ENCODE assay signal across 8 cellular contexts in genomic region chr3:101677436-101678286, GRCh38. TPM values are rescaled to one million over a fixed set of nuclear protein-coding genes. Genes with fewer than 3 reads are reported as not detected.
A peak's percentile ranks its signal among the peaks of the same experiment; 100 is the strongest.
DNase-seq lines count a peak whose midpoint lies in the region; ATAC-seq, FAIRE-seq and TF ChIP-seq lines count a peak whose summit lies in the region.

No MANE protein-coding gene starts in this region.

- H3K27me3 ChIP-seq in astrocyte (ENCODE audit: insufficient read depth, low read length) (no peaks in the 10 kb centered on the region), thyroid gland (no peaks in the 10 kb centered on the region)

- H3K4me2 ChIP-seq in astrocyte (ENCODE audit: low read length): peak overlapping the region; percentile 74

- no peaks in the 10 kb centered on the region for H3K27me3 Mint-ChIP-seq in astrocyte (ENCODE audit: low read depth, unreplicated experiment)

- peaks cover 53% of the 10 kb centered on the region for H3K79me2 ChIP-seq in astrocyte (ENCODE audit: insufficient read depth, low read length)

- TF ChIP-seq POLR2A in thyroid gland (IDR thresholded peaks at IDR 0.05): no peak

- no peak for FAIRE-seq in astrocyte (lab: Jason Lieb, UNC)

- DNase-seq in activated CD8-positive, alpha-beta memory T cell treated with anti-CD3 and anti-CD28 coated beads for 24 hours: peak; percentile 69
- DNase-seq in activated CD8-positive, alpha-beta memory T cell treated with anti-CD3 and anti-CD28 coated beads, Interleukin-2, amount 50 U/mL, for 48 hours: no peak
- DNase-seq in astrocyte (ENCODE audit: low read depth): no peak
- peak; percentile 11 for DNase-seq in left kidney (ENCODE audit: low read depth, low spot score)
- no peak for DNase-seq in thyroid gland
- DNase-seq in C1 segment of cervical spinal cord (lab: John Stamatoyannopoulos, UW): no peak
- no peak for DNase-seq in EL

- TF ChIP-seq CTCF in astrocyte (IDR thresholded peaks at IDR 0.05; ENCODE audit: insufficient read depth, low read depth, low read length): no peak
- no peak for TF ChIP-seq CTCF in thyroid gland (IDR thresholded peaks at IDR 0.05)

- WGBS in thyroid gland, 2 donors: 44 to 52% methylated on average over 26 to 29 of the region's 29 CpGs

- no peak overlapping the region for H2AFZ ChIP-seq in astrocyte (ENCODE audit: low read depth, low read length)

- H4K20me1 ChIP-seq in astrocyte (ENCODE audit: insufficient read depth, low read length): peaks cover 61% of the 10 kb centered on the region

- H3K36me3 Mint-ChIP-seq in astrocyte (ENCODE audit: low read depth, unreplicated experiment): peaks cover 10% of the 10 kb centered on the region

- peak overlapping the region; percentile 75 for H3K27ac Mint-ChIP-seq in astrocyte (ENCODE audit: unreplicated experiment)

- H3K4me1 ChIP-seq in astrocyte (ENCODE audit: insufficient read depth, low read length) (peaks cover 10% of the 10 kb centered on the region), thyroid gland (peaks cover 10 to 18% of the 10 kb centered on the region in 2 donors)

- intact Hi-C loops in thyroid gland (cut with DNase I): loop anchor here (5.0 kb wide), 1 partner anchor 105 kb away; the partner anchor contains the start of gene PCNP

- H3K4me3 ChIP-seq in astrocyte (ENCODE audit: insufficient read depth, low read depth, low read length) (peak overlapping the region; percentile 89), thyroid gland (replicated peaks in 1 of 3) (peak overlapping the region in 1 of 3 donors; percentile 5)

- H3K9ac ChIP-seq in astrocyte (ENCODE audit: low read length): peak overlapping the region; percentile 24

- H3K4me3 Mint-ChIP-seq in astrocyte (ENCODE audit: unreplicated experiment): peak overlapping the region; percentile 93

- no peaks in the 10 kb centered on the region for H3K9me3 Mint-ChIP-seq in astrocyte (ENCODE audit: unreplicated experiment)

- H3K9me3 ChIP-seq in astrocyte (ENCODE audit: insufficient read depth, low read depth, low read length) (no peaks in the 10 kb centered on the region), thyroid gland (no peaks in the 10 kb centered on the region)

- ATAC-seq in HG03159 (IDR thresholded peaks at IDR 0.05; ENCODE audit: unreplicated experiment): no peak

- H3K27ac ChIP-seq in astrocyte (ENCODE audit: low read depth, low read length) (peak overlapping the region; percentile 15), thyroid gland (peak overlapping the region in 2 of 3 donors; percentile 69 to 98)

- H3K36me3 ChIP-seq in astrocyte (ENCODE audit: insufficient read depth, low read length) (peaks cover 28% of the 10 kb centered on the region), thyroid gland (peaks cover 29 to 30% of the 10 kb centered on the region in 2 donors)

- peaks cover 10% of the 10 kb centered on the region for H3K4me1 Mint-ChIP-seq in astrocyte (ENCODE audit: low read depth, unreplicated experiment)

RNA-seq across cellular contexts. Expression of gene ZBTB11, which starts 0.7 kb away (rescaled TPM):
- total RNA-seq in astrocyte: 19.4 and 20.9 TPM in 2 replicates
- 10 to 100 TPM; 28.0 to 43.6 (median 35.9) TPM for total RNA-seq in thyroid gland

RNA-seq across cellular contexts. Expression of gene RPL24, which starts 8.9 kb away (rescaled TPM):
- 939 and 1,022 TPM in 2 replicates for total RNA-seq in astrocyte
- 1,000 to 10,000 TPM in 3 of 4 donors, 100 to 1,000 TPM in 1; 958 to 1,885 (median 1,354) TPM for total RNA-seq in thyroid gland

RNA-seq across cellular contexts. Expression of gene CEP97, which starts 46.8 kb away (rescaled TPM):
- total RNA-seq in astrocyte: 10.1 and 11.5 TPM in 2 replicates
- total RNA-seq in thyroid gland: 10 to 100 TPM in 1 of 4 donors, 1 to 10 TPM in 3; 7.3 to 13.3 (median 8.2) TPM

Comparison
In these comparisons a context has a peak if more than half of its experiments do, and no peak if none do; other contexts are left out.
1. DNase-seq: peak in activated CD8-positive, alpha-beta memory T cell treated with anti-CD3 and anti-CD28 coated beads for 24 hours (single experiment) and left kidney (single experiment); none in activated CD8-positive, alpha-beta memory T cell treated with anti-CD3 and anti-CD28 coated beads, Interleukin-2, amount 50 U/mL, for 48 hours (single experiment), astrocyte (single experiment), thyroid gland (0 of 2), C1 segment of cervical spinal cord (0 of 14) and EL (single experiment).